In the genomic region with DNA sequence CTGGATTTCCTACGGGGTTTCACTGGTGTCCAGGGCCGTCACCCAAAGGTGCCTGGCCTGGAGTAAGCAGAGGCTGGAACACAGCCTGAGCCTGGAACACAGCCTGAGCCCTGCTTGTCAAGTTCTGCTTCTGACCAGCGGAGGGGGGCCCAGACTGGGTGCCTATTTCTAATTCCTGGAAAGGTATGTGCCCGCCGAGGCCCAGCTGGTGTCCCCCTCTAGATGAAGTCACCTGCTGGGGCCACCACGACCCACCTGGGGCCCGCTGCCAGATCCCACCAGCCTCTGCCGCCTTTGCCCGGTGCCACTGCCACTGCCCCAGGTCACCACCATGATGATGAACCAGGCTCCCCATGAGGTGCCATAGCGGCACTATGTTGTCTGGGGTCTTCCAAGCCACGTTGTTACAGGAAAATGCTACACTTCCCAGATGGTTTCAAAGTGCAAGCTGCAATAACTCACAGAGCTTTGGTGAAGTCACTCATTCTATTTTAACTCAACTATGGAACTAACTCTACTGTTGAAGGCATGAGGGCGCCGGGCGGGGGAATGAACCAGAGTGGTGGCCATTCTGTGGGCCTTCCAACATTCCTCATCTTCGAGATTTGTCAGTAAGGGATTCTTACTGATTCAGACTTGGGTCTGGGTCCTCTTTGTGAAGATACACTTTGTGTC, we compare ENCODE assay signal across 22 cellular contexts. TPM values are rescaled to one million over a fixed set of nuclear protein-coding genes. Genes with fewer than 3 reads are reported as not detected.
DNase-seq lines count a peak whose midpoint lies in the region; ATAC-seq and TF ChIP-seq lines count a peak whose summit lies in the region.
"Had no signal": no experiment of that assay in that cellular context is flagged by ENCODE, and none has a peak within 500 bp of the region (broad histone marks: within the 10 kb centered on the region; RNA-seq: fewer than 3 reads in every experiment).

No MANE protein-coding gene starts in this region.

- H3K9me3 ChIP-seq in SJCRH30 (replicated peaks) (no peaks in the 10 kb centered on the region; the same call in 1 of the 2 replicates), gastroesophageal sphincter (no peaks in the 10 kb centered on the region), skeletal muscle satellite cell (replicated peaks; ENCODE audit: low read length) (no peaks in the 10 kb centered on the region), A673 (ENCODE audit: low read depth, low read length, poor library complexity, severe bottlenecking) (no peaks in the 10 kb centered on the region)

- H3K27ac ChIP-seq in SJCRH30 (peak overlapping the region; percentile 93), gastroesophageal sphincter (peak overlapping the region in 3 of 4 donors; percentile 24 to 58 (median 51)), A673 (ENCODE audit: low read depth, low read length, poor library complexity, severe bottlenecking) (no peak overlapping the region)
- H3K27ac ChIP-seq: KMS-11, VCaP had no signal

- intact Hi-C loops in A673 (cut with micrococcal nuclease; ENCODE audit: unreplicated experiment): loop anchor here (10.0 kb wide), 1 partner anchor 228 kb away; no protein-coding TSS in a partner anchor

- H3K36me3 ChIP-seq in SJCRH30 (no peaks in the 10 kb centered on the region), gastroesophageal sphincter (no peaks in the 10 kb centered on the region), skeletal muscle satellite cell (ENCODE audit: insufficient read depth, low read length) (no peaks in the 10 kb centered on the region), A673 (ENCODE audit: insufficient read depth, low read length, poor library complexity, severe bottlenecking) (no peaks in the 10 kb centered on the region)

- no peak for TF ChIP-seq POLR2A in gastroesophageal sphincter (IDR thresholded peaks at IDR 0.05)

- CTCF ChIA-PET in HEK293T (lab: Yijun Ruan, JAX) (interaction anchor here (0.6 to 2.0 kb wide), 2 partner anchors 77 to 618 kb away, joined by 3 to 8 read pairs; no protein-coding TSS in a partner anchor), A673 (lab: Charles Lee) (interaction anchor here (0.9 kb wide), 1 partner anchor 77 kb away, joined by 3 read pairs; no protein-coding TSS in a partner anchor)

- WGBS in gastroesophageal sphincter (ENCODE audit: low coverage in 1 of 2), 2 donors: 72 to 100% methylated on average over 2 to 9 of the region's 15 CpGs

- BruUV-seq in A673 (replicated peaks; lab: Mats Ljungman, UMichigan): no TSS peak

- peaks cover 22% of the 10 kb centered on the region for H3K4me1 ChIP-seq in SJCRH30
- H3K4me1 ChIP-seq in gastroesophageal sphincter: peaks cover 0 to 28% (median 7%) of the 10 kb centered on the region in 3 donors
- H3K4me1 ChIP-seq in skeletal muscle satellite cell (ENCODE audit: control insufficient read depth, insufficient read depth, low read length): peaks cover 47% of the 10 kb centered on the region
- peaks cover 24% of the 10 kb centered on the region for H3K4me1 ChIP-seq in A673 (ENCODE audit: insufficient read depth, low read length, poor library complexity, severe bottlenecking)

- POLR2A ChIA-PET in HEK293T (lab: Yijun Ruan, JAX) (interaction anchor here (1.7 kb wide), 1 partner anchor 41 kb away, joined by 5 read pairs; the partner anchor contains the start of gene LAPTM4A), A673 (lab: Charles Lee; ENCODE audit: low non-redundant PET) (interaction anchor here (0.6 kb wide), 1 partner anchor 140 kb away, joined by 7 read pairs; no protein-coding TSS in a partner anchor)

- H3K27me3 ChIP-seq in SJCRH30: no peaks in the 10 kb centered on the region
- H3K27me3 ChIP-seq in gastroesophageal sphincter: peaks cover 4% of the 10 kb centered on the region
- H3K27me3 ChIP-seq in skeletal muscle satellite cell (ENCODE audit: control insufficient read depth, insufficient read depth, low read length): no peaks in the 10 kb centered on the region
- no peaks in the 10 kb centered on the region for H3K27me3 ChIP-seq in A673 (replicated peaks; ENCODE audit: insufficient read depth, low read depth, low read length, poor library complexity)

- DNase-seq in AG10803 (ENCODE audit: low read depth) (no peak), SJCRH30 (peak in 1 of 2 experiments; percentile 29), NCI-H1105 treated with DMSO at 0.1 percent for 48 hours (lab: John Stamatoyannopoulos, UW) (no peak), C1 segment of cervical spinal cord (lab: John Stamatoyannopoulos, UW) (no peak), HEK293T (ENCODE audit: extremely low spot score) (no peak), A673 (ENCODE audit: low spot score) (no peak)
- DNase-seq: activated CD4-positive, alpha-beta T cell treated with anti-CD3 and anti-CD28 coated beads, Interleukin-2, amount 50 U/mL, for 4 hours; activated gamma-delta T cell treated with Interleukin-2 at 50 U/mL for 16 hours; CD8-positive, alpha-beta memory T cell; central memory CD4-positive, alpha-beta T cell; DMS79 treated with DMSO at 0.1 percent for 48 hours; head of caudate nucleus; NCI-H1092; NCI-H2107; NCI-H510A treated with DMSO at 0.1 percent for 48 hours; SHP77; small intestine; stimulated activated CD4-positive, alpha-beta T cell treated with anti-CD3 and anti-CD28 coated beads, Interleukin-4, amount 100 ng/mL, for 4 hours had no signal

- H3K4me3 ChIP-seq in AG10803 (ENCODE audit: low read length) (peak overlapping the region; percentile 4; the same call in 1 of the 2 replicates), SJCRH30 (peak overlapping the region; percentile 41), gastroesophageal sphincter (no peak overlapping the region), skeletal muscle satellite cell (ENCODE audit: low read length) (no peak overlapping the region), A673 (ENCODE audit: low read depth, low read length, poor library complexity, severe bottlenecking) (no peak overlapping the region)

- no peak for ATAC-seq in gastroesophageal sphincter

- TF ChIP-seq CTCF in AG10803 (conservative IDR thresholded peaks at IDR 0.05; ENCODE audit: low read length) (no peak), gastroesophageal sphincter (IDR thresholded peaks at IDR 0.05) (no peak), A673 (conservative IDR thresholded peaks at IDR 0.05; ENCODE audit: low read depth, low read length) (no peak)

- TF ChIP-seq EP300 in gastroesophageal sphincter (IDR thresholded peaks at IDR 0.05): no peak

- peak overlapping the region; percentile 55 for H3K9ac ChIP-seq in skeletal muscle satellite cell (ENCODE audit: low read depth, low read length)
- H3K9ac ChIP-seq: KMS-11 had no signal

- peak overlapping the region; percentile 69 for H3K4me2 ChIP-seq in skeletal muscle satellite cell (ENCODE audit: low read length)
- H3K4me2 ChIP-seq: KMS-11 had no signal

TF ChIP-seq in HEK293T, 16 proteins besides CTCF, POLR2A, EP300 and RAD21:
- TF ChIP-seq L3MBTL2 (conservative IDR thresholded peaks at IDR 0.05) (no peak), NFRKB (IDR thresholded peaks at IDR 0.05) (no peak)

RNA-seq across cellular contexts. Expression of gene LAPTM4A, which starts 40.9 kb away (rescaled TPM):
- 121 and 133 TPM in 2 replicates for total RNA-seq in SJCRH30 (2014; rRNA removed; shearing (Covaris generic))
- 100 to 1,000 TPM; 143 to 234 (median 177) TPM for total RNA-seq in gastroesophageal sphincter
- 130 and 171 TPM in 2 replicates for total RNA-seq in skeletal muscle satellite cell (2012; rRNA removed)
- total RNA-seq in A673 (2021): 149 and 158 TPM in 2 replicates

Comparison
In these comparisons a context has a peak if more than half of its experiments do, and no peak if none do; other contexts are left out.
1. H3K4me3 ChIP-seq: peak in AG10803 (single experiment) and SJCRH30 (single experiment); none in gastroesophageal sphincter (0 of 2), skeletal muscle satellite cell (single experiment) and A673 (single experiment).